In the genomic region with DNA sequence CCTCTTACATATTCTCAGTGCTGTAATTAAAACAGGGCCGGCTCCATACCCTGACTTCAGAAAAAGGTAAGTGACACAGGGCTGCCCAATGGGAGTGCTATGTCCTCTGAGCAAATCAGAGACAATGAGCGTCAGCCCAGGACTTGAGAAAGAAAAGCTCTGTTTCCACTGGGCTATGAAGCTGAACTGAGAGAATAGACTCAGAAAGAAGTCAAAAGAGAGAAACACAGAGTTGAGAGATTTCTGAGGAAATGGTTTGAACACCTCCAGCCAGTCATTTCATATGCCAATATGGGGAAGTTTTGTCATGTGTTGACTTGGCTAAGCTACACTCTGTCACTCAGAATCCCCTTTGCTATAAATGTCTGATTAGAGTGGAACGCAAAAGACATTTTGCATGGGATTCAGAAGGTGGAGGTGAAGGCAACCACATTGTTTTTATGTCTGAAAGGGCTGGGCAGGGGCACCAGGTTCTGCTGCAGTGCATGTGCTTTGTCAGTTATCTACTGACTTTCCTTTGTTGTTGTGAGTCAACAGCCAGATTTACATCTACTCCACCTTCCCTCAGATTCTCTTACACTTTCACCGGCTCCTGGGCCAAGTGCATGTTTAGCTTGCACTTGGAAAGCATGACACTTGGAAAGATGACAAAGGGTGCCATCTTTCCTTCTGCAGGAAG, we compare ENCODE assay signal across 13 cellular contexts.
DNase-seq lines count a peak whose midpoint lies in the region; ATAC-seq, FAIRE-seq and TF ChIP-seq lines count a peak whose summit lies in the region.
"Had no signal": no experiment of that assay in that cellular context is flagged by ENCODE, and none has a peak within 500 bp of the region (broad histone marks: within the 10 kb centered on the region; RNA-seq: fewer than 3 reads in every experiment).

No MANE protein-coding gene starts in this region.

- TF ChIP-seq CTCF in GM13976 (IDR thresholded peaks at IDR 0.05; ENCODE audit: borderline replicate concordance, control extremely low read depth, extremely low read depth, insufficient read depth, missing control alignments) (no peak), MM.1S (IDR thresholded peaks at IDR 0.05; ENCODE audit: low read length) (no peak), bronchial epithelial cell (IDR thresholded peaks at IDR 0.05; ENCODE audit: insufficient read depth, low read length, severe bottlenecking) (no peak), glutamatergic neuron (IDR thresholded peaks at IDR 0.05; ENCODE audit: partially characterized antibody, unreplicated experiment) (no peak)

- peaks cover 1% of the 10 kb centered on the region for H3K9me3 Mint-ChIP-seq in glutamatergic neuron (ENCODE audit: unreplicated experiment)

- no peaks in the 10 kb centered on the region for H4K20me1 ChIP-seq in MM.1S (ENCODE audit: insufficient read depth, low read length)

- H3K27me3 ChIP-seq in MM.1S (replicated peaks; ENCODE audit: insufficient read depth, low read length) (no peaks in the 10 kb centered on the region), bronchial epithelial cell (ENCODE audit: control insufficient read depth, insufficient read depth, low read length) (no peaks in the 10 kb centered on the region)
- H3K27me3 ChIP-seq: adrenal gland had no signal

- peaks cover 15% of the 10 kb centered on the region for H3F3A ChIP-seq in MM.1S (ENCODE audit: insufficient read depth, low read length)

- in situ Hi-C loops in GM13976 (cut with MboI; ENCODE audit: low sequenced_read_pairs, unreplicated experiment) = no loop called here

- ATAC-seq in GM21381 (IDR thresholded peaks at IDR 0.05; ENCODE audit: unreplicated experiment) (peak; percentile 34), Right ventricle myocardium superior (ENCODE audit: poor library complexity) (no peak)
- ATAC-seq: right cardiac atrium had no signal

- DNase-seq in GM13976 (ENCODE audit: low spot score) (peak; percentile 8), MM.1S (no peak), bronchial epithelial cell (ENCODE audit: low read depth) (peak; percentile 12), Right ventricle myocardium superior (no peak), NCI-H1694 (lab: John Stamatoyannopoulos, UW) (no peak), DMS153 treated with DMSO at 0.1 percent for 48 hours (lab: John Stamatoyannopoulos, UW; ENCODE audit: unreplicated experiment) (no peak), glutamatergic neuron (no peak)
- DNase-seq: effector memory CD4-positive, alpha-beta T cell; NCI-H1436 treated with DMSO at 0.1 percent for 48 hours; right cardiac atrium; T1000 had no signal

- H3K9me2 ChIP-seq in MM.1S (replicated peaks; ENCODE audit: insufficient read depth, low read length) = no peaks in the 10 kb centered on the region

- no peak overlapping the region for H3K4me2 ChIP-seq in MM.1S (ENCODE audit: low read depth, low read length)

- no peak overlapping the region for H3K27ac Mint-ChIP-seq in glutamatergic neuron (ENCODE audit: unreplicated experiment)

- H2AFZ ChIP-seq in MM.1S (ENCODE audit: low read length) = no peak overlapping the region

- no peaks in the 10 kb centered on the region for H3K9me3 ChIP-seq in MM.1S (replicated peaks; ENCODE audit: insufficient read depth, low read length)
- H3K9me3 ChIP-seq: adrenal gland had no signal

- no peaks in the 10 kb centered on the region for H3K4me1 Mint-ChIP-seq in glutamatergic neuron (ENCODE audit: low read depth, unreplicated experiment)

- FAIRE-seq in bronchial epithelial cell (lab: Jason Lieb, UNC) = no peak

- peaks cover 4% of the 10 kb centered on the region for H3K36me3 Mint-ChIP-seq in glutamatergic neuron (ENCODE audit: unreplicated experiment)

- H3K27me3 Mint-ChIP-seq in glutamatergic neuron (ENCODE audit: unreplicated experiment) = no peaks in the 10 kb centered on the region

- no peak overlapping the region for H3K4me3 ChIP-seq in MM.1S (ENCODE audit: low read length)
- no peak overlapping the region for H3K4me3 ChIP-seq in bronchial epithelial cell (ENCODE audit: low read depth, low read length)
- H3K4me3 ChIP-seq: adrenal gland had no signal

- H3K27ac ChIP-seq in MM.1S (ENCODE audit: low read length) = peak overlapping the region; percentile 42; the same call in 1 of the 2 replicates
- H3K27ac ChIP-seq: adrenal gland had no signal

- intact Hi-C loops in Right ventricle myocardium superior (cut with DNase I) = no loop called here

- H3K9ac ChIP-seq in MM.1S (ENCODE audit: low read length) = no peak overlapping the region

- H3K36me3 ChIP-seq in MM.1S (replicated peaks; ENCODE audit: insufficient read depth, low read length) = no peaks in the 10 kb centered on the region
- H3K36me3 ChIP-seq in bronchial epithelial cell (ENCODE audit: control insufficient read depth, insufficient read depth, low read length) = no peaks in the 10 kb centered on the region
- H3K36me3 ChIP-seq: adrenal gland had no signal

- no peaks in the 10 kb centered on the region for H3K79me2 ChIP-seq in MM.1S (ENCODE audit: low read length)

- no peak overlapping the region for H3K4me3 Mint-ChIP-seq in glutamatergic neuron (ENCODE audit: unreplicated experiment)

- H3K4me1 ChIP-seq in MM.1S (ENCODE audit: low read length) = peaks cover 29% of the 10 kb centered on the region

Comparison
In these comparisons a context has a peak if more than half of its experiments do, and no peak if none do; other contexts are left out.
1. DNase-seq: peak in GM13976 (single experiment) and bronchial epithelial cell (single experiment); none in MM.1S (single experiment), Right ventricle myocardium superior (single experiment), NCI-H1694 (single experiment), DMS153 treated with DMSO at 0.1 percent for 48 hours (single experiment) and glutamatergic neuron (single experiment).